ENCODE assay signal across 8 cellular contexts in genomic region chr4:139015948-139016451, GRCh38. TPM values are rescaled to one million over a fixed set of nuclear protein-coding genes. Genes with fewer than 3 reads are reported as not detected.
DNase-seq lines count a peak whose midpoint lies in the region; ATAC-seq and TF ChIP-seq lines count a peak whose summit lies in the region.

No MANE protein-coding gene starts in this region.

- H3K27me3 ChIP-seq in CD4-positive, alpha-beta T cell (ENCODE audit: control insufficient read depth, insufficient read depth, low read length): no peaks in the 10 kb centered on the region

- 0 to 1% methylated on average over 34 to 52 of the region's 54 CpGs for WGBS in lower leg skin, 2 donors

- H3K4me1 Mint-ChIP-seq in CD4-positive, alpha-beta T cell (ENCODE audit: low read depth): peaks cover 26% of the 10 kb centered on the region
- H3K4me1 Mint-ChIP-seq in T-helper 2 cell treated with Interferon-gamma antibody and Interleukin-4, amounts not matched to agents 5 μg/mL and 100 μg/mL, for 36 hours (ENCODE audit: low read depth): peaks cover 26% of the 10 kb centered on the region

- no peaks in the 10 kb centered on the region for H3K27me3 Mint-ChIP-seq in CD4-positive, alpha-beta T cell
- H3K27me3 Mint-ChIP-seq in T-helper 2 cell treated with Interferon-gamma antibody and Interleukin-4, amounts not matched to agents 5 μg/mL and 100 μg/mL, for 36 hours (ENCODE audit: low read depth): no peaks in the 10 kb centered on the region

- peak overlapping the region; percentile 59 for H3K4me3 ChIP-seq in lower leg skin (ENCODE audit: low read depth, poor library complexity, severe bottlenecking)

- H3K36me3 Mint-ChIP-seq in CD4-positive, alpha-beta T cell (ENCODE audit: low read depth): peaks cover 3% of the 10 kb centered on the region
- H3K36me3 Mint-ChIP-seq in T-helper 2 cell treated with Interferon-gamma antibody and Interleukin-4, amounts not matched to agents 5 μg/mL and 100 μg/mL, for 36 hours (ENCODE audit: low read depth): peaks cover 10% of the 10 kb centered on the region

- peak; percentile 8 for ATAC-seq in CD4-positive, alpha-beta T cell (ENCODE audit: poor library complexity)
- peak; percentile 31 for ATAC-seq in GM19351 (IDR thresholded peaks at IDR 0.05; ENCODE audit: unreplicated experiment)
- ATAC-seq in HG03457 (IDR thresholded peaks at IDR 0.05; ENCODE audit: unreplicated experiment): peak; percentile 31

- H3K9me3 ChIP-seq in CD4-positive, alpha-beta T cell (ENCODE audit: control insufficient read depth, low read length): no peaks in the 10 kb centered on the region

- peak overlapping the region; percentile 78 for H3K27ac ChIP-seq in CD4-positive, alpha-beta T cell (ENCODE audit: low read depth, low read length)

- peak overlapping the region; percentile 95 for H3K27ac Mint-ChIP-seq in CD4-positive, alpha-beta T cell
- H3K27ac Mint-ChIP-seq in T-helper 2 cell treated with Interferon-gamma antibody and Interleukin-4, amounts not matched to agents 5 μg/mL and 100 μg/mL, for 36 hours: peak overlapping the region; percentile 83

- no peak for TF ChIP-seq CTCF in CD4-positive, alpha-beta T cell (IDR thresholded peaks at IDR 0.05)
- TF ChIP-seq CTCF in lower leg skin (IDR thresholded peaks at IDR 0.05): no peak

- POLR2A ChIA-PET in CD4-positive, alpha-beta T cell (lab: Charles Lee): interaction anchor here (1.0 to 4.3 kb wide), 9 partner anchors 12 to 1357 kb away, joined by 3 to 28 read pairs (median 8); partner anchors contain the start of genes NAA15, RAB33B, SCOC and SETD7

- CTCF ChIA-PET in CD4-positive, alpha-beta T cell (lab: Charles Lee): interaction anchor here (0.7 to 3.4 kb wide), 4 partner anchors 15 to 1508 kb away, joined by 4 to 22 read pairs (median 6); partner anchors contain the start of genes ELMOD2 and NAA15

- H3K4me3 Mint-ChIP-seq in CD4-positive, alpha-beta T cell: peak overlapping the region; percentile 91
- H3K4me3 Mint-ChIP-seq in T-helper 2 cell treated with Interferon-gamma antibody and Interleukin-4, amounts not matched to agents 5 μg/mL and 100 μg/mL, for 36 hours: peak overlapping the region; percentile 91

- intact Hi-C loops in CD4-positive, alpha-beta T cell (cut with DNase I, micrococcal nuclease): loop anchor here (2.0 to 10.0 kb wide), 5 partner anchors 67 to 1509 kb away; partner anchors contain the start of genes ELMOD2 (in 1 of the 2), NAA15 (in 1 of the 2) and NDUFC1 (in 1 of the 2)
- intact Hi-C loops in lower leg skin (cut with DNase I; ENCODE audit: low total_unique reads): no loop called here

- H3K9me3 Mint-ChIP-seq in CD4-positive, alpha-beta T cell: no peaks in the 10 kb centered on the region
- H3K9me3 Mint-ChIP-seq in T-helper 2 cell treated with Interferon-gamma antibody and Interleukin-4, amounts not matched to agents 5 μg/mL and 100 μg/mL, for 36 hours: no peaks in the 10 kb centered on the region

- no peak for TF ChIP-seq POLR2A in lower leg skin (IDR thresholded peaks at IDR 0.05)

- DNase-seq in CD4-positive, alpha-beta T cell: peak in 8 of 10 experiments; percentile 8 to 54 (median 32)
- no peak for DNase-seq in T-helper 2 cell treated with Interferon-gamma antibody and Interleukin-4, amounts not matched to agents 5 μg/mL and 100 μg/mL, for 36 hours (ENCODE audit: low spot score)
- peak; percentile 56 for DNase-seq in cerebellum (ENCODE audit: low spot score)
- DNase-seq in lower leg skin (ENCODE audit: low spot score in 2 of 2): peak in 1 of 2 donors; percentile 21
- peak in 2 of 3 experiments; percentile 26 to 39 for DNase-seq in stimulated activated CD4-positive, alpha-beta T cell treated with anti-CD3 and anti-CD28 coated beads, TNF-alpha, amount 100 ng/mL, for 4 hours (ENCODE audit: low read depth in 3 of 3)
- no peak for DNase-seq in NCI-H2196 treated with DMSO at 0.1 percent for 48 hours (lab: John Stamatoyannopoulos, UW; ENCODE audit: unreplicated experiment)

RNA-seq across cellular contexts. Expression of gene NOCT, which starts 0.4 kb away (rescaled TPM):
- total RNA-seq in CD4-positive, alpha-beta T cell: 10 to 100 TPM; 13.7 to 15.8 TPM
- total RNA-seq in cerebellum: 17.2 TPM
- total RNA-seq in lower leg skin: 10 to 100 TPM in 1 of 4 donors, 1 to 10 TPM in 3; 4.0 to 10.5 (median 7.4) TPM

Comparison
In these comparisons a context has a peak if more than half of its experiments do, and no peak if none do; other contexts are left out.
1. DNase-seq: peak in CD4-positive, alpha-beta T cell (8 of 10), cerebellum (single experiment) and stimulated activated CD4-positive, alpha-beta T cell treated with anti-CD3 and anti-CD28 coated beads, TNF-alpha, amount 100 ng/mL, for 4 hours (2 of 3); none in T-helper 2 cell treated with Interferon-gamma antibody and Interleukin-4, amounts not matched to agents 5 μg/mL and 100 μg/mL, for 36 hours (single experiment) and NCI-H2196 treated with DMSO at 0.1 percent for 48 hours (single experiment).
2. Peak in every context shown above with its lines, with median percentiles within 50 percentile points of each other: ATAC-seq.